In genomic region chr5:6372251-6373080, GRCh38 we compare ENCODE assay signal across 22 cellular contexts. TPM values are rescaled to one million over a fixed set of nuclear protein-coding genes. Genes with fewer than 3 reads are reported as not detected.
DNase-seq lines count a peak whose midpoint lies in the region; ATAC-seq and TF ChIP-seq lines count a peak whose summit lies in the region.
"Had no signal": no experiment of that assay in that cellular context is flagged by ENCODE, and none has a peak within 500 bp of the region (broad histone marks: within the 10 kb centered on the region; RNA-seq: fewer than 3 reads in every experiment).

No MANE protein-coding gene starts in this region.

- no peak for DNase-seq in activated naive CD4-positive, alpha-beta T cell treated with anti-CD3 and anti-CD28 coated beads, Interleukin-2, amount 50 U/mL, for 72 hours (ENCODE audit: low spot score in 2 of 2)
- DNase-seq in activated naive CD4-positive, alpha-beta T cell treated with anti-CD3 and anti-CD28 coated beads, Interleukin-2, amount 10 ng/mL, durations not matched to agents 7 days and 5 days, result no peak
- DNase-seq in WTC11 (ENCODE audit: low spot score) (no peak), glomerular endothelial cell (ENCODE audit: extremely low read depth, low read depth, low spot score) (peak; percentile 42), pulmonary artery endothelial cell (ENCODE audit: low read depth, low spot score) (peak; percentile 51), NOMO-1 (lab: John Stamatoyannopoulos, UW; ENCODE audit: unreplicated experiment in 2 of 2) (no peak), SIG-M5 treated with dmso at 0.1 percent for 504 hours (lab: John Stamatoyannopoulos, UW; ENCODE audit: unreplicated experiment) (no peak), GF-D8 (lab: John Stamatoyannopoulos, UW) (no peak)
- DNase-seq: activated CD4-positive, alpha-beta T cell treated with anti-CD3 and anti-CD28 coated beads, Interleukin-2, amount 10 ng/mL, durations not matched to agents 7 days and 5 days; aorta; DND-41; left lung; midbrain; naive thymus-derived CD8-positive, alpha-beta T cell; NCI-H1092; NCI-H187; NCI-H2171 treated with DMSO at 0.1 percent for 48 hours; NCI-H524 treated with DMSO at 0.1 percent for 48 hours; ovary; stimulated activated CD4-positive, alpha-beta T cell treated with anti-CD3 and anti-CD28 coated beads, Interleukin-12 subunit alpha, Interleukin-12 subunit beta, amount 100 ng/mL, for 4 hours; stomach had no signal

- H3K9me3 Mint-ChIP-seq in activated naive CD4-positive, alpha-beta T cell treated with anti-CD3 and anti-CD28 coated beads, Interleukin-2, amount 50 U/mL, for 72 hours, result no peaks in the 10 kb centered on the region
- no peaks in the 10 kb centered on the region for H3K9me3 Mint-ChIP-seq in activated naive CD4-positive, alpha-beta T cell treated with anti-CD3 and anti-CD28 coated beads, Interleukin-2, amount 10 ng/mL, durations not matched to agents 7 days and 5 days
- no peaks in the 10 kb centered on the region for H3K9me3 Mint-ChIP-seq in WTC11
- H3K9me3 Mint-ChIP-seq: activated CD4-positive, alpha-beta T cell treated with anti-CD3 and anti-CD28 coated beads, Interleukin-2, amount 10 ng/mL, durations not matched to agents 7 days and 5 days; naive thymus-derived CD8-positive, alpha-beta T cell had no signal

- peaks cover 43% of the 10 kb centered on the region for H3K4me1 Mint-ChIP-seq in activated naive CD4-positive, alpha-beta T cell treated with anti-CD3 and anti-CD28 coated beads, Interleukin-2, amount 10 ng/mL, durations not matched to agents 7 days and 5 days
- peaks cover 6% of the 10 kb centered on the region for H3K4me1 Mint-ChIP-seq in WTC11

- no peak for ATAC-seq in activated naive CD4-positive, alpha-beta T cell treated with anti-CD3 and anti-CD28 coated beads, Interleukin-2, amount 50 U/mL, for 72 hours
- peak; percentile 50 for ATAC-seq in WTC11
- ATAC-seq: left lung; naive thymus-derived CD8-positive, alpha-beta T cell; SK-N-SH treated with all-trans-retinoic acid at 6 μM for 48 hours had no signal

- POLR2A ChIA-PET in WTC11 (lab: Charles Lee), result no interaction called here

- H3K27me3 Mint-ChIP-seq in activated naive CD4-positive, alpha-beta T cell treated with anti-CD3 and anti-CD28 coated beads, Interleukin-2, amount 10 ng/mL, durations not matched to agents 7 days and 5 days, result no peaks in the 10 kb centered on the region
- no peaks in the 10 kb centered on the region for H3K27me3 Mint-ChIP-seq in WTC11 (ENCODE audit: low read depth)
- H3K27me3 Mint-ChIP-seq: activated CD4-positive, alpha-beta T cell treated with anti-CD3 and anti-CD28 coated beads, Interleukin-2, amount 10 ng/mL, durations not matched to agents 7 days and 5 days; naive thymus-derived CD8-positive, alpha-beta T cell had no signal

- peaks cover 43 to 47% of the 10 kb centered on the region in 2 donors for H3K36me3 Mint-ChIP-seq in activated naive CD4-positive, alpha-beta T cell treated with anti-CD3 and anti-CD28 coated beads, Interleukin-2, amount 50 U/mL, for 72 hours
- peaks cover 75% of the 10 kb centered on the region for H3K36me3 Mint-ChIP-seq in activated naive CD4-positive, alpha-beta T cell treated with anti-CD3 and anti-CD28 coated beads, Interleukin-2, amount 10 ng/mL, durations not matched to agents 7 days and 5 days
- peaks cover 65% of the 10 kb centered on the region for H3K36me3 Mint-ChIP-seq in WTC11

- H3K4me3 Mint-ChIP-seq in activated naive CD4-positive, alpha-beta T cell treated with anti-CD3 and anti-CD28 coated beads, Interleukin-2, amount 10 ng/mL, durations not matched to agents 7 days and 5 days, result no peak overlapping the region
- no peak overlapping the region for H3K4me3 Mint-ChIP-seq in WTC11
- H3K4me3 Mint-ChIP-seq: activated CD4-positive, alpha-beta T cell treated with anti-CD3 and anti-CD28 coated beads, Interleukin-2, amount 10 ng/mL, durations not matched to agents 7 days and 5 days had no signal

- H3K27ac Mint-ChIP-seq in activated naive CD4-positive, alpha-beta T cell treated with anti-CD3 and anti-CD28 coated beads, Interleukin-2, amount 50 U/mL, for 72 hours, result peak overlapping the region; percentile 63 to 65
- no peak overlapping the region for H3K27ac Mint-ChIP-seq in activated naive CD4-positive, alpha-beta T cell treated with anti-CD3 and anti-CD28 coated beads, Interleukin-2, amount 10 ng/mL, durations not matched to agents 7 days and 5 days
- H3K27ac Mint-ChIP-seq in WTC11, result no peak overlapping the region
- H3K27ac Mint-ChIP-seq: activated CD4-positive, alpha-beta T cell treated with anti-CD3 and anti-CD28 coated beads, Interleukin-2, amount 10 ng/mL, durations not matched to agents 7 days and 5 days had no signal

- CTCF ChIA-PET in activated naive CD4-positive, alpha-beta T cell treated with anti-CD3 and anti-CD28 coated beads, Interleukin-2, amount 10 ng/mL, durations not matched to agents 7 days and 5 days (lab: Charles Lee), result no interaction called here
- CTCF ChIA-PET in WTC11 (lab: Charles Lee), result interaction anchor here (2.3 kb wide), 1 partner anchor 62 kb away, joined by 7 read pairs; no protein-coding TSS in a partner anchor

- TF ChIP-seq CTCF in WTC11 (IDR thresholded peaks at IDR 0.05), result no peak

TF ChIP-seq in WTC11, 78 proteins besides CTCF, POLR2A, EP300 and RAD21:
- TF ChIP-seq E2F4 (CRISPR knock-in tag; IDR thresholded peaks at IDR 0.05; ENCODE audit: borderline replicate concordance, low read depth), result no peak
- TF ChIP-seq, protein P1, sequence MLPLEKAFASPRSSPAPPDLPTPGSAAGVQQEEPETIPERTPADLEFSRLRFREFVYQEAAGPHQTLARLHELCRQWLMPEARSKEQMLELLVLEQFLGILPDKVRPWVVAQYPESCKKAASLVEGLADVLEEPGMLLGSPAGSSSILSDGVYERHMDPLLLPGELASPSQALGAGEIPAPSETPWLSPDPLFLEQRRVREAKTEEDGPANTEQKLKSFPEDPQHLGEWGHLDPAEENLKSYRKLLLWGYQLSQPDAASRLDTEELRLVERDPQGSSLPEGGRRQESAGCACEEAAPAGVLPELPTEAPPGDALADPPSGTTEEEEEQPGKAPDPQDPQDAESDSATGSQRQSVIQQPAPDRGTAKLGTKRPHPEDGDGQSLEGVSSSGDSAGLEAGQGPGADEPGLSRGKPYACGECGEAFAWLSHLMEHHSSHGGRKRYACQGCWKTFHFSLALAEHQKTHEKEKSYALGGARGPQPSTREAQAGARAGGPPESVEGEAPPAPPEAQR (CRISPR knock-in tag; IDR thresholded peaks at IDR 0.05), result no peak
- TF ChIP-seq ESRRA (CRISPR knock-in tag; IDR thresholded peaks at IDR 0.05; ENCODE audit: borderline replicate concordance), result no peak
- no peak for TF ChIP-seq NFYB (CRISPR knock-in tag; conservative IDR thresholded peaks at IDR 0.05; ENCODE audit: low read depth)
- no peak for TF ChIP-seq USF2 (CRISPR knock-in tag; IDR thresholded peaks at IDR 0.05)
- no peak for TF ChIP-seq ZNF263 (CRISPR knock-in tag; IDR thresholded peaks at IDR 0.05; ENCODE audit: low read depth)
- no peak for TF ChIP-seq FOXP4 (CRISPR knock-in tag; IDR thresholded peaks at IDR 0.05)
TF ChIP-seq in WTC11: peak in this region for 0.

RNA-seq across cellular contexts. Expression of gene MED10, which starts 5.9 kb away (rescaled TPM):
- 10 to 100 TPM; 45.1 to 97.2 TPM for total RNA-seq in activated naive CD4-positive, alpha-beta T cell treated with anti-CD3 and anti-CD28 coated beads, Interleukin-2, amount 50 U/mL, for 72 hours
- total RNA-seq in WTC11 (2021), result 15.7 to 17.9 TPM (median 17.2 TPM) in 3 replicates
- total RNA-seq in glomerular endothelial cell, result 24.7 and 30.7 TPM in 2 replicates
- total RNA-seq in pulmonary artery endothelial cell, result 9.2 and 12.9 TPM in 2 replicates

Comparison
In these comparisons a context has a peak if more than half of its experiments do, and no peak if none do; other contexts are left out.
1. H3K27ac Mint-ChIP-seq: peak in activated naive CD4-positive, alpha-beta T cell treated with anti-CD3 and anti-CD28 coated beads, Interleukin-2, amount 50 U/mL, for 72 hours (2 of 2); none in activated naive CD4-positive, alpha-beta T cell treated with anti-CD3 and anti-CD28 coated beads, Interleukin-2, amount 10 ng/mL, durations not matched to agents 7 days and 5 days (single experiment) and WTC11 (single experiment).
2. DNase-seq: peak in glomerular endothelial cell (single experiment) and pulmonary artery endothelial cell (single experiment); none in activated naive CD4-positive, alpha-beta T cell treated with anti-CD3 and anti-CD28 coated beads, Interleukin-2, amount 50 U/mL, for 72 hours (0 of 2), activated naive CD4-positive, alpha-beta T cell treated with anti-CD3 and anti-CD28 coated beads, Interleukin-2, amount 10 ng/mL, durations not matched to agents 7 days and 5 days (single experiment), WTC11 (single experiment), NOMO-1 (0 of 2), SIG-M5 treated with dmso at 0.1 percent for 504 hours (single experiment) and GF-D8 (single experiment).